In the genomic region with DNA sequence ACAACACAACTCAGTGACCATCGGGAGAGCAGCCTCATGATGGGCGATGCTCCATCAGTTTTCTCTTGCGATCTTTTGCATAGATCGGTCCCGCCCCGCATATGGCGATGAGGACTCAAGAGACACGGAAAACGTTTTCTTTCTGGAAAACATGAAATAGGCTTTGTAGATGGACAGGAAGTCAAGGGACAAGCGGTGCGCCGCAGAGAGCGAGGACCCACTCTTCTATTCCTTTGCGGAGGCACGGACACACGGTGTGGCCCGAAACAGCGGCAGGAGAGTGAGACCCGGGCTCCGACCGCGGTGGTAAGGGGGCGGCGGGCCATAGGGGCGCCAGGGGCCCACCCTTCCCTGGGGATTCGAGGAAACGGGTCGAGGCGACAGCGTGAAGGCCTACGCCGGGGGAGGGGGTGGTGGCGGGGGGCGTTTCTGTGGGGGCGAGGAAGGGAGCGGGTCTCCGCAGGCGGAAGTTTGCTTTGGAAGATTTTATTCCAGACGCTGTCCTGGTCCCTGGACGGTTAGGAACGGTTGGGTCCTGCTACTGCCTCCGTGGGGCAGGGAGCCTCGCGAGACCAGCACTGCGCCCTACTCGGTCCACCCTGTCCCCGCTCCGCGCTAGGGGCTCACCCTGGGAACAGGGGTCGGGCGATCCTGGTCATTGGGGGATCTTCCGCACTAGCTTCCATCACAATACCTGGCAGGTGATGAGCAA, we compare ENCODE assay signal across 1 cellular context.
TF ChIP-seq lines count a peak whose summit lies in the region.

No MANE protein-coding gene starts in this region.

TF ChIP-seq in HCT116, 20 proteins besides CTCF, POLR2A, EP300 and RAD21:
- no peak for TF ChIP-seq EZH2 (IDR thresholded peaks at IDR 0.05)
- TF ChIP-seq, protein P1, sequence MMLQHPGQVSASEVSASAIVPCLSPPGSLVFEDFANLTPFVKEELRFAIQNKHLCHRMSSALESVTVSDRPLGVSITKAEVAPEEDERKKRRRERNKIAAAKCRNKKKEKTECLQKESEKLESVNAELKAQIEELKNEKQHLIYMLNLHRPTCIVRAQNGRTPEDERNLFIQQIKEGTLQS (IDR thresholded peaks at IDR 0.05): no peak
- TF ChIP-seq FOSL1 (IDR thresholded peaks at IDR 0.05; ENCODE audit: low read depth): no peak
- TF ChIP-seq, protein P2, sequence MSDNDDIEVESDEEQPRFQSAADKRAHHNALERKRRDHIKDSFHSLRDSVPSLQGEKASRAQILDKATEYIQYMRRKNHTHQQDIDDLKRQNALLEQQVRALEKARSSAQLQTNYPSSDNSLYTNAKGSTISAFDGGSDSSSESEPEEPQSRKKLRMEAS (IDR thresholded peaks at IDR 0.05): no peak
- TF ChIP-seq CEBPB (IDR thresholded peaks at IDR 0.05; ENCODE audit: low read depth): no peak
- TF ChIP-seq ZFX (IDR thresholded peaks at IDR 0.05): no peak
- TF ChIP-seq POLR2AphosphoS5 (IDR thresholded peaks at IDR 0.05; ENCODE audit: low read depth, low read length): no peak
- TF ChIP-seq SP1 (IDR thresholded peaks at IDR 0.05; ENCODE audit: low read depth): no peak
- TF ChIP-seq, protein P3, sequence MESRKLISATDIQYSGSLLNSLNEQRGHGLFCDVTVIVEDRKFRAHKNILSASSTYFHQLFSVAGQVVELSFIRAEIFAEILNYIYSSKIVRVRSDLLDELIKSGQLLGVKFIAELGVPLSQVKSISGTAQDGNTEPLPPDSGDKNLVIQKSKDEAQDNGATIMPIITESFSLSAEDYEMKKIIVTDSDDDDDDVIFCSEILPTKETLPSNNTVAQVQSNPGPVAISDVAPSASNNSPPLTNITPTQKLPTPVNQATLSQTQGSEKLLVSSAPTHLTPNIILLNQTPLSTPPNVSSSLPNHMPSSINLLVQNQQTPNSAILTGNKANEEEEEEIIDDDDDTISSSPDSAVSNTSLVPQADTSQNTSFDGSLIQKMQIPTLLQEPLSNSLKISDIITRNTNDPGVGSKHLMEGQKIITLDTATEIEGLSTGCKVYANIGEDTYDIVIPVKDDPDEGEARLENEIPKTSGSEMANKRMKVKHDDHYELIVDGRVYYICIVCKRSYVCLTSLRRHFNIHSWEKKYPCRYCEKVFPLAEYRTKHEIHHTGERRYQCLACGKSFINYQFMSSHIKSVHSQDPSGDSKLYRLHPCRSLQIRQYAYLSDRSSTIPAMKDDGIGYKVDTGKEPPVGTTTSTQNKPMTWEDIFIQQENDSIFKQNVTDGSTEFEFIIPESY (IDR thresholded peaks at IDR 0.05; ENCODE audit: extremely low read depth, insufficient replicate concordance, low read length): no peak
- no peak for TF ChIP-seq YY1 (IDR thresholded peaks at IDR 0.05; ENCODE audit: extremely low read depth, insufficient replicate concordance, low read depth, low read length)
- TF ChIP-seq, protein P4, sequence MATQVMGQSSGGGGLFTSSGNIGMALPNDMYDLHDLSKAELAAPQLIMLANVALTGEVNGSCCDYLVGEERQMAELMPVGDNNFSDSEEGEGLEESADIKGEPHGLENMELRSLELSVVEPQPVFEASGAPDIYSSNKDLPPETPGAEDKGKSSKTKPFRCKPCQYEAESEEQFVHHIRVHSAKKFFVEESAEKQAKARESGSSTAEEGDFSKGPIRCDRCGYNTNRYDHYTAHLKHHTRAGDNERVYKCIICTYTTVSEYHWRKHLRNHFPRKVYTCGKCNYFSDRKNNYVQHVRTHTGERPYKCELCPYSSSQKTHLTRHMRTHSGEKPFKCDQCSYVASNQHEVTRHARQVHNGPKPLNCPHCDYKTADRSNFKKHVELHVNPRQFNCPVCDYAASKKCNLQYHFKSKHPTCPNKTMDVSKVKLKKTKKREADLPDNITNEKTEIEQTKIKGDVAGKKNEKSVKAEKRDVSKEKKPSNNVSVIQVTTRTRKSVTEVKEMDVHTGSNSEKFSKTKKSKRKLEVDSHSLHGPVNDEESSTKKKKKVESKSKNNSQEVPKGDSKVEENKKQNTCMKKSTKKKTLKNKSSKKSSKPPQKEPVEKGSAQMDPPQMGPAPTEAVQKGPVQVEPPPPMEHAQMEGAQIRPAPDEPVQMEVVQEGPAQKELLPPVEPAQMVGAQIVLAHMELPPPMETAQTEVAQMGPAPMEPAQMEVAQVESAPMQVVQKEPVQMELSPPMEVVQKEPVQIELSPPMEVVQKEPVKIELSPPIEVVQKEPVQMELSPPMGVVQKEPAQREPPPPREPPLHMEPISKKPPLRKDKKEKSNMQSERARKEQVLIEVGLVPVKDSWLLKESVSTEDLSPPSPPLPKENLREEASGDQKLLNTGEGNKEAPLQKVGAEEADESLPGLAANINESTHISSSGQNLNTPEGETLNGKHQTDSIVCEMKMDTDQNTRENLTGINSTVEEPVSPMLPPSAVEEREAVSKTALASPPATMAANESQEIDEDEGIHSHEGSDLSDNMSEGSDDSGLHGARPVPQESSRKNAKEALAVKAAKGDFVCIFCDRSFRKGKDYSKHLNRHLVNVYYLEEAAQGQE (IDR thresholded peaks at IDR 0.05; ENCODE audit: low read depth): no peak
- no peak for TF ChIP-seq ELF1 (IDR thresholded peaks at IDR 0.05; ENCODE audit: borderline replicate concordance, low read depth)
- no peak for TF ChIP-seq SRF (IDR thresholded peaks at IDR 0.05; ENCODE audit: low read depth)
- TF ChIP-seq SIN3A (IDR thresholded peaks at IDR 0.05; ENCODE audit: low read depth): no peak
- no peak for TF ChIP-seq EZH2phosphoT487 (IDR thresholded peaks at IDR 0.05; ENCODE audit: borderline replicate concordance)
- no peak for TF ChIP-seq EGR1 (IDR thresholded peaks at IDR 0.05; ENCODE audit: low read depth)
- TF ChIP-seq CBX3 (IDR thresholded peaks at IDR 0.05; ENCODE audit: low read depth): no peak
- no peak for TF ChIP-seq ZNF274 (IDR thresholded peaks at IDR 0.05; ENCODE audit: low read depth, low read length)
- TF ChIP-seq TCF7L2 (IDR thresholded peaks at IDR 0.05; ENCODE audit: borderline replicate concordance, extremely low read depth, insufficient read depth, insufficient read length): no peak
